Comparison of ENCODE assay signal across 9 cellular contexts in the genomic region with DNA sequence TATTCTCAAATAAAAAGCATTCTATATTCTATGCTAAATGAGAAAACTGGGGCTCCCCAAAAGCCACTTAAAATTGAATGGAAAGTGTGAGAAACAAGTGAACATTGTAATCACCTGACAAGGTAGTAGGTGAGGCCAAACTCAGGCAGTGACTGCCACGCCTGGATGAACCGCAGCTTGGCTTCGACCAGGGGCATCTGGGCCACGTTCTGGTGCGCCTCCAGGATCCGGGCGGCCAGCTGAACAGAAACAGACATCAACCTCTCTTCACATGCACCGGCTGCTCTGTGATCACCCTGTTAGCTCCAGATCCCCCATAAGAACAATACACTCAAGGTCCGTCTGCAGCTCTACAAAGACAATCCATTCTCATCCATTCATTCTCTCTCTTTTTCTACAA. TPM values are rescaled to one million over a fixed set of nuclear protein-coding genes. Genes with fewer than 3 reads are reported as not detected.
"Had no signal": no experiment of that assay in that cellular context is flagged by ENCODE, and none has a peak within 500 bp of the region (broad histone marks: within the 10 kb centered on the region; RNA-seq: fewer than 3 reads in every experiment).

No MANE protein-coding gene starts in this region.

- ATAC-seq: GM23338, HepG2 had no signal

- H3K4me2 ChIP-seq: GM23338 had no signal

- DNase-seq: H9, HCEC 1CT had no signal

- FAIRE-seq: H1, H54 had no signal

- H2AFZ ChIP-seq: GM23338 had no signal

- H3K27ac ChIP-seq: HL-60 had no signal

- H3K4me3 ChIP-seq: GM23338 had no signal

RNA-seq across cellular contexts. Expression of a gene that starts 30.1 kb away (rescaled TPM):
- total RNA-seq: HT1080 had no signal
- polyA plus RNA-seq: IgD-negative memory B cell had no signal

RNA-seq across cellular contexts. Expression of a gene that starts 38.9 kb away (rescaled TPM):
- polyA plus RNA-seq: IgD-negative memory B cell had no signal
